ENCODE assay signal across 8 cellular contexts in the genomic region with DNA sequence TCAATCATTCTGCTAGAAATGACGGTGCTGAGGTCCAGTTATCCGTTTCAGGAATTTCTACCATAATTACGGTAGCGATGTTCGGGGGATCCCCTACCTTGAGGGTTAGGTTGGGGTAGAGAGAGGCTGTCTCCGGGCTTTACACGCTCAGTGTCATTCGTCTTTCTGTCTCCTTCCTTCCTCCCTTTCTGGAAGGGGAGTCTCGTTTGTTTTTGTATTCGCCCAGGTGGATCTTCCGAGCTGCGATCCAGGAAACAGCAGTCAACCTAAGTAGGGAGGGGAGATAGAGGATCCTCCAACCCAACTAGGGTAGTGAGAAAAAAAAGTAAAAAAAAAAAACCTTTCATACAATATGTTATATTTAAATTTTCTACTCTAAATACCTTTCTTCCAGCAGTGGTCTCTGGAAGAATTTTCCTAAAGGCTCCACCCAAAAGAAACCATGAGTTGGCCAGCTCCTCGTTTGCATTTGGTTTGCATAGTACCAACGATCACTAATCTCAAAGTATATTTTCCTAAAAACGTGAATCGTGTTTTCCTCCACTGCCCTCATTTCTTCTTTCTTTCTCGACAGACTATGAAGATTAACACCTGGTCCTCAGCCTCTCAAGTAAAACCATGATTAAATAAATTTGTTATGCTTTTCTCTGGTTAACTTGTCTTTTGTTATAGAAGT. TPM values are rescaled to one million over a fixed set of nuclear protein-coding genes. Genes with fewer than 3 reads are reported as not detected.
DNase-seq lines count a peak whose midpoint lies in the region; ATAC-seq and TF ChIP-seq lines count a peak whose summit lies in the region.

No MANE protein-coding gene starts in this region.

- H3K36me3 ChIP-seq in BE2C (no peaks in the 10 kb centered on the region), testis (ENCODE audit: low read depth, missing control alignments) (no peaks in the 10 kb centered on the region)

- H3K4me3 ChIP-seq in BE2C (ENCODE audit: low read depth, low read length) = peak overlapping the region; percentile 85
- peak overlapping the region; percentile 65 to 79 for H3K4me3 ChIP-seq in testis

- TF ChIP-seq CTCF in BE2C (IDR thresholded peaks at IDR 0.05; ENCODE audit: low read depth, low read length) (no peak), testis (IDR thresholded peaks at IDR 0.05) (no peak)

- no peaks in the 10 kb centered on the region for H3K9me3 Mint-ChIP-seq in activated naive CD4-positive, alpha-beta T cell treated with anti-CD3 and anti-CD28 coated beads, Interleukin-2, amount 50 U/mL, for 72 hours

- ATAC-seq in GM19351 (IDR thresholded peaks at IDR 0.05; ENCODE audit: unreplicated experiment) (peak; percentile 33), HG03432 (IDR thresholded peaks at IDR 0.05; ENCODE audit: unreplicated experiment) (peak; percentile 35)
- peak; percentile 53 to 77 for ATAC-seq in activated naive CD4-positive, alpha-beta T cell treated with anti-CD3 and anti-CD28 coated beads, Interleukin-2, amount 50 U/mL, for 72 hours

- H3K4me1 ChIP-seq in BE2C (no peaks in the 10 kb centered on the region), testis (peaks cover 14% of the 10 kb centered on the region)

- H3K9me3 ChIP-seq in BE2C (no peaks in the 10 kb centered on the region), testis (no peaks in the 10 kb centered on the region)

- H3K27ac ChIP-seq in layer of hippocampus (ENCODE audit: low read depth, low read length) (peak overlapping the region; percentile 94), testis (peak overlapping the region; percentile 80 to 87)

- no peaks in the 10 kb centered on the region for H3K27me3 ChIP-seq in BE2C
- no peaks in the 10 kb centered on the region for H3K27me3 ChIP-seq in layer of hippocampus (ENCODE audit: control insufficient read depth, insufficient read depth, low read length)
- H3K27me3 ChIP-seq in testis = no peaks in the 10 kb centered on the region

- intact Hi-C loops in testis (cut with DNase I; ENCODE audit: low total_unique reads) = no loop called here

- H3K36me3 Mint-ChIP-seq in activated naive CD4-positive, alpha-beta T cell treated with anti-CD3 and anti-CD28 coated beads, Interleukin-2, amount 50 U/mL, for 72 hours = peaks cover 0 to 15% of the 10 kb centered on the region in 2 donors

- no peak for TF ChIP-seq POLR2A in testis (IDR thresholded peaks at IDR 0.05)

- WGBS in testis, 2 donors = 1 to 3% methylated on average over 17 of the region's 17 CpGs

- H3K27ac Mint-ChIP-seq in activated naive CD4-positive, alpha-beta T cell treated with anti-CD3 and anti-CD28 coated beads, Interleukin-2, amount 50 U/mL, for 72 hours = peak overlapping the region; percentile 84 to 86

- DNase-seq in BE2C (no peak), testis (no peak), NCI-H524 treated with DMSO at 0.1 percent for 48 hours (lab: John Stamatoyannopoulos, UW) (no peak), COLO668 (lab: John Stamatoyannopoulos, UW; ENCODE audit: unreplicated experiment) (no peak)
- no peak for DNase-seq in activated naive CD4-positive, alpha-beta T cell treated with anti-CD3 and anti-CD28 coated beads, Interleukin-2, amount 50 U/mL, for 72 hours (ENCODE audit: low spot score in 2 of 2)

RNA-seq across cellular contexts. Expression of a gene that starts 0.6 kb away (rescaled TPM):
- 51.0 TPM for polyA plus RNA-seq in BE2C (2012; ENCODE audit: insufficient read depth, insufficient read length, low read depth)
- total RNA-seq in activated naive CD4-positive, alpha-beta T cell treated with anti-CD3 and anti-CD28 coated beads, Interleukin-2, amount 50 U/mL, for 72 hours = 10 to 100 TPM; 26.3 to 65.6 TPM
- total RNA-seq in testis = 10 to 100 TPM; 12.7 to 20.1 TPM
- polyA plus RNA-seq in testis (ENCODE audit: insufficient read depth, low read depth, low replicate concordance) = 7.6 TPM

RNA-seq across cellular contexts. Expression of a gene that starts 21.0 kb away (rescaled TPM):
- 8.1 TPM for polyA plus RNA-seq in BE2C (2012; ENCODE audit: insufficient read depth, insufficient read length, low read depth)
- total RNA-seq in activated naive CD4-positive, alpha-beta T cell treated with anti-CD3 and anti-CD28 coated beads, Interleukin-2, amount 50 U/mL, for 72 hours = 10 to 100 TPM; 87.2 to 97.9 TPM
- 100 to 1,000 TPM in 1 of 2 donors, 10 to 100 TPM in 1; 96.2 to 110 TPM for total RNA-seq in testis
- 43.3 TPM for polyA plus RNA-seq in testis (ENCODE audit: insufficient read depth, low read depth, low replicate concordance)
